Comparison of ENCODE assay signal across 1 cellular context in the genomic region with DNA sequence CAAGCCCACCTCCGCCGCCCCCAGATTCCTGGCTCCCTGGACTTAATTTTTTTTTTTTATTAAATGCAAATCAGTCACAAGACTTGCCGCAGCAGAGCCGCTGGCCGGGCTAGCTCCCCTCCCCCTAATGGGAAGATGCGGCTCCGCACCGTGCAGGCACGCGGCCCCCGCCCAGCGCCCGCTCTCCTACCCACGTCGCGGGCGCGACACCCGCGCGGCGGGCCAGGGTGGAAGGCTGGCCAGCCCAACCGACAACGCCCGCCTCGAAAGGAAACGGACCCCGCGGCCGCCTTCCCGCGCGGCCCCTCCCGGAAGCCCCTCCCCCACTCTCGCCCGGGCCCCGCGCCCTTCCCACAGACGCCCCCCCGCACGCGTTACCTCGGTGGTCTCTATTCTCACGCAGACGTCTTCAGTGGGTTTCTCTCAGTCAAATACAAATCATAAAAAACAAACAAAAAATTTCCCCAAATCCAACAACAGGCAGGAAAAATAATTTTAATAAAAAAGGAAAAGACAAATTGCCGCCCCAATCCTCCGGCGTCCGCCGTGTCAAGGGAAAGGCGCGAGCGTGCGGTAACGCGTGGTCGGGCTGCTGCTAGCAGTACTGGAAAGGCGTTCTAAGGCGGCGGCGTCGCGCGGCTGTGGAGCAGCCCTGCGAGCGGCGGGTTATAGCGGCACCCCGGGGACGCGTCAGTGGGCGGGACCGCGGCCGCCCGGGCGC.
TF ChIP-seq lines count a peak whose summit lies in the region.

A gene (minus strand): TSS at position 643 of the 721 bp plus-strand sequence. CDS start 1,480 bp downstream, outside the sequence.

TF ChIP-seq in HepG2, 621 proteins besides CTCF, POLR2A, EP300 and RAD21 (continued from another document and continues in another):
- TF ChIP-seq, protein P1, sequence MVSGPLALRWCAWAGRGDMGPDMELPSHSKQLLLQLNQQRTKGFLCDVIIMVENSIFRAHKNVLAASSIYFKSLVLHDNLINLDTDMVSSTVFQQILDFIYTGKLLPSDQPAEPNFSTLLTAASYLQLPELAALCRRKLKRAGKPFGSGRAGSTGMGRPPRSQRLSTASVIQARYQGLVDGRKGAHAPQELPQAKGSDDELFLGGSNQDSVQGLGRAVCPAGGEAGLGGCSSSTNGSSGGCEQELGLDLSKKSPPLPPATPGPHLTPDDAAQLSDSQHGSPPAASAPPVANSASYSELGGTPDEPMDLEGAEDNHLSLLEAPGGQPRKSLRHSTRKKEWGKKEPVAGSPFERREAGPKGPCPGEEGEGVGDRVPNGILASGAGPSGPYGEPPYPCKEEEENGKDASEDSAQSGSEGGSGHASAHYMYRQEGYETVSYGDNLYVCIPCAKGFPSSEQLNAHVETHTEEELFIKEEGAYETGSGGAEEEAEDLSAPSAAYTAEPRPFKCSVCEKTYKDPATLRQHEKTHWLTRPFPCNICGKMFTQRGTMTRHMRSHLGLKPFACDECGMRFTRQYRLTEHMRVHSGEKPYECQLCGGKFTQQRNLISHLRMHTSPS (CRISPR knock-in tag; IDR thresholded peaks at IDR 0.05; ENCODE audit: low read depth) = no peak
- TF ChIP-seq, protein P2, sequence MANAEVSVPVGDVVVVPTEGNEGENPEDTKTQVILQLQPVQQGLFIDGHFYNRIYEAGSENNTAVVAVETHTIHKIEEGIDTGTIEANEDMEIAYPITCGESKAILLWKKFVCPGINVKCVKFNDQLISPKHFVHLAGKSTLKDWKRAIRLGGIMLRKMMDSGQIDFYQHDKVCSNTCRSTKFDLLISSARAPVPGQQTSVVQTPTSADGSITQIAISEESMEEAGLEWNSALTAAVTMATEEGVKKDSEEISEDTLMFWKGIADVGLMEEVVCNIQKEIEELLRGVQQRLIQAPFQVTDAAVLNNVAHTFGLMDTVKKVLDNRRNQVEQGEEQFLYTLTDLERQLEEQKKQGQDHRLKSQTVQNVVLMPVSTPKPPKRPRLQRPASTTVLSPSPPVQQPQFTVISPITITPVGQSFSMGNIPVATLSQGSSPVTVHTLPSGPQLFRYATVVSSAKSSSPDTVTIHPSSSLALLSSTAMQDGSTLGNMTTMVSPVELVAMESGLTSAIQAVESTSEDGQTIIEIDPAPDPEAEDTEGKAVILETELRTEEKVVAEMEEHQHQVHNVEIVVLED (CRISPR knock-in tag; IDR thresholded peaks at IDR 0.05; ENCODE audit: borderline replicate concordance) = peak; percentile 47; the same call in 1 of the 2 replicates
- TF ChIP-seq RBFOX2 (IDR thresholded peaks at IDR 0.05; ENCODE audit: low read depth, low read length) (peak; percentile 99), NCOA5 (CRISPR knock-in tag; IDR thresholded peaks at IDR 0.05) (0 out of 2 replicates have a peak, but pooled peaks have one; percentile 67), RXRB (CRISPR knock-in tag; IDR thresholded peaks at IDR 0.05; ENCODE audit: borderline replicate concordance) (peak; percentile 82), TSC22D2 (CRISPR knock-in tag; IDR thresholded peaks at IDR 0.05; ENCODE audit: borderline replicate concordance) (0 out of 2 replicates have a peak, but pooled peaks have one; percentile 56), ZNF557 (CRISPR knock-in tag; IDR thresholded peaks at IDR 0.05) (peak; percentile 94), ZSCAN21 (CRISPR knock-in tag; IDR thresholded peaks at IDR 0.05; ENCODE audit: borderline replicate concordance) (peak; percentile 84), ZSCAN20 (CRISPR knock-in tag; IDR thresholded peaks at IDR 0.05; ENCODE audit: borderline replicate concordance) (no peak; the same call in 1 of the 2 replicates), ETV6 (CRISPR knock-in tag; conservative IDR thresholded peaks at IDR 0.05) (peak; percentile 87), SYNCRIP (IDR thresholded peaks at IDR 0.05; ENCODE audit: insufficient read depth, low read depth, low read length) (no peak), AGO1 (IDR thresholded peaks at IDR 0.05; ENCODE audit: low read depth, low read length, poor library complexity, severe bottlenecking) (no peak), BCL6 (CRISPR knock-in tag; IDR thresholded peaks at IDR 0.05) (peak; percentile 76), SKI (IDR thresholded peaks at IDR 0.05; ENCODE audit: partially characterized antibody) (peak; percentile 65), KDM6A (CRISPR knock-in tag; IDR thresholded peaks at IDR 0.05; ENCODE audit: low read depth) (0 out of 2 replicates have a peak, but pooled peaks have one; percentile 9), ZFP36L1 (CRISPR knock-in tag; IDR thresholded peaks at IDR 0.05) (no peak; the same call in 1 of the 2 replicates), DR1 (CRISPR knock-in tag; IDR thresholded peaks at IDR 0.05) (peak; percentile 98), ZNF615 (CRISPR knock-in tag; IDR thresholded peaks at IDR 0.05; ENCODE audit: borderline replicate concordance) (no peak; the same call in 1 of the 2 replicates), ZNF292 (CRISPR knock-in tag; IDR thresholded peaks at IDR 0.05; ENCODE audit: borderline replicate concordance, low read depth) (no peak), NBN (conservative IDR thresholded peaks at IDR 0.05) (no peak), ZNF543 (CRISPR knock-in tag; IDR thresholded peaks at IDR 0.05) (peak; percentile 22; the same call in 1 of the 2 replicates), TRIM24 (CRISPR knock-in tag; IDR thresholded peaks at IDR 0.05) (no peak)
- TF ChIP-seq, protein P3, sequence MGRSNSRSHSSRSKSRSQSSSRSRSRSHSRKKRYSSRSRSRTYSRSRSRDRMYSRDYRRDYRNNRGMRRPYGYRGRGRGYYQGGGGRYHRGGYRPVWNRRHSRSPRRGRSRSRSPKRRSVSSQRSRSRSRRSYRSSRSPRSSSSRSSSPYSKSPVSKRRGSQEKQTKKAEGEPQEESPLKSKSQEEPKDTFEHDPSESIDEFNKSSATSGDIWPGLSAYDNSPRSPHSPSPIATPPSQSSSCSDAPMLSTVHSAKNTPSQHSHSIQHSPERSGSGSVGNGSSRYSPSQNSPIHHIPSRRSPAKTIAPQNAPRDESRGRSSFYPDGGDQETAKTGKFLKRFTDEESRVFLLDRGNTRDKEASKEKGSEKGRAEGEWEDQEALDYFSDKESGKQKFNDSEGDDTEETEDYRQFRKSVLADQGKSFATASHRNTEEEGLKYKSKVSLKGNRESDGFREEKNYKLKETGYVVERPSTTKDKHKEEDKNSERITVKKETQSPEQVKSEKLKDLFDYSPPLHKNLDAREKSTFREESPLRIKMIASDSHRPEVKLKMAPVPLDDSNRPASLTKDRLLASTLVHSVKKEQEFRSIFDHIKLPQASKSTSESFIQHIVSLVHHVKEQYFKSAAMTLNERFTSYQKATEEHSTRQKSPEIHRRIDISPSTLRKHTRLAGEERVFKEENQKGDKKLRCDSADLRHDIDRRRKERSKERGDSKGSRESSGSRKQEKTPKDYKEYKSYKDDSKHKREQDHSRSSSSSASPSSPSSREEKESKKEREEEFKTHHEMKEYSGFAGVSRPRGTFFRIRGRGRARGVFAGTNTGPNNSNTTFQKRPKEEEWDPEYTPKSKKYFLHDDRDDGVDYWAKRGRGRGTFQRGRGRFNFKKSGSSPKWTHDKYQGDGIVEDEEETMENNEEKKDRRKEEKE (IDR thresholded peaks at IDR 0.05) = no peak
- TF ChIP-seq, protein P4, sequence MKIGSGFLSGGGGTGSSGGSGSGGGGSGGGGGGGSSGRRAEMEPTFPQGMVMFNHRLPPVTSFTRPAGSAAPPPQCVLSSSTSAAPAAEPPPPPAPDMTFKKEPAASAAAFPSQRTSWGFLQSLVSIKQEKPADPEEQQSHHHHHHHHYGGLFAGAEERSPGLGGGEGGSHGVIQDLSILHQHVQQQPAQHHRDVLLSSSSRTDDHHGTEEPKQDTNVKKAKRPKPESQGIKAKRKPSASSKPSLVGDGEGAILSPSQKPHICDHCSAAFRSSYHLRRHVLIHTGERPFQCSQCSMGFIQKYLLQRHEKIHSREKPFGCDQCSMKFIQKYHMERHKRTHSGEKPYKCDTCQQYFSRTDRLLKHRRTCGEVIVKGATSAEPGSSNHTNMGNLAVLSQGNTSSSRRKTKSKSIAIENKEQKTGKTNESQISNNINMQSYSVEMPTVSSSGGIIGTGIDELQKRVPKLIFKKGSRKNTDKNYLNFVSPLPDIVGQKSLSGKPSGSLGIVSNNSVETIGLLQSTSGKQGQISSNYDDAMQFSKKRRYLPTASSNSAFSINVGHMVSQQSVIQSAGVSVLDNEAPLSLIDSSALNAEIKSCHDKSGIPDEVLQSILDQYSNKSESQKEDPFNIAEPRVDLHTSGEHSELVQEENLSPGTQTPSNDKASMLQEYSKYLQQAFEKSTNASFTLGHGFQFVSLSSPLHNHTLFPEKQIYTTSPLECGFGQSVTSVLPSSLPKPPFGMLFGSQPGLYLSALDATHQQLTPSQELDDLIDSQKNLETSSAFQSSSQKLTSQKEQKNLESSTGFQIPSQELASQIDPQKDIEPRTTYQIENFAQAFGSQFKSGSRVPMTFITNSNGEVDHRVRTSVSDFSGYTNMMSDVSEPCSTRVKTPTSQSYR (CRISPR knock-in tag; IDR thresholded peaks at IDR 0.05; ENCODE audit: borderline replicate concordance) = peak; percentile 68
- TF ChIP-seq, protein P5, sequence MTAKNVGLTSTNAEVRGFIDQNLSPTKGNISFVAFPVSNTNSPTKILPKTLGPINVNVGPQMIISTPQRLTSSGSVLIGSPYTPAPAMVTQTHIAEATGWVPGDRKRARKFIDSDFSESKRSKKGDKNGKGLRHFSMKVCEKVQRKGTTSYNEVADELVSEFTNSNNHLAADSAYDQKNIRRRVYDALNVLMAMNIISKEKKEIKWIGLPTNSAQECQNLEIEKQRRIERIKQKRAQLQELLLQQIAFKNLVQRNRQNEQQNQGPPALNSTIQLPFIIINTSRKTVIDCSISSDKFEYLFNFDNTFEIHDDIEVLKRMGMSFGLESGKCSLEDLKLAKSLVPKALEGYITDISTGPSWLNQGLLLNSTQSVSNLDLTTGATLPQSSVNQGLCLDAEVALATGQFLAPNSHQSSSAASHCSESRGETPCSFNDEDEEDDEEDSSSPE (CRISPR knock-in tag; IDR thresholded peaks at IDR 0.05) = peak; percentile 69
- TF ChIP-seq, protein P6, sequence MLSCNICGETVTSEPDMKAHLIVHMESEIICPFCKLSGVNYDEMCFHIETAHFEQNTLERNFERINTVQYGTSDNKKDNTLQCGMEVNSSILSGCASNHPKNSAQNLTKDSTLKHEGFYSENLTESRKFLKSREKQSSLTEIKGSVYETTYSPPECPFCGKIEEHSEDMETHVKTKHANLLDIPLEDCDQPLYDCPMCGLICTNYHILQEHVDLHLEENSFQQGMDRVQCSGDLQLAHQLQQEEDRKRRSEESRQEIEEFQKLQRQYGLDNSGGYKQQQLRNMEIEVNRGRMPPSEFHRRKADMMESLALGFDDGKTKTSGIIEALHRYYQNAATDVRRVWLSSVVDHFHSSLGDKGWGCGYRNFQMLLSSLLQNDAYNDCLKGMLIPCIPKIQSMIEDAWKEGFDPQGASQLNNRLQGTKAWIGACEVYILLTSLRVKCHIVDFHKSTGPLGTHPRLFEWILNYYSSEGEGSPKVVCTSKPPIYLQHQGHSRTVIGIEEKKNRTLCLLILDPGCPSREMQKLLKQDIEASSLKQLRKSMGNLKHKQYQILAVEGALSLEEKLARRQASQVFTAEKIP (CRISPR knock-in tag; IDR thresholded peaks at IDR 0.05; ENCODE audit: borderline replicate concordance) = no peak
- TF ChIP-seq, protein P7, sequence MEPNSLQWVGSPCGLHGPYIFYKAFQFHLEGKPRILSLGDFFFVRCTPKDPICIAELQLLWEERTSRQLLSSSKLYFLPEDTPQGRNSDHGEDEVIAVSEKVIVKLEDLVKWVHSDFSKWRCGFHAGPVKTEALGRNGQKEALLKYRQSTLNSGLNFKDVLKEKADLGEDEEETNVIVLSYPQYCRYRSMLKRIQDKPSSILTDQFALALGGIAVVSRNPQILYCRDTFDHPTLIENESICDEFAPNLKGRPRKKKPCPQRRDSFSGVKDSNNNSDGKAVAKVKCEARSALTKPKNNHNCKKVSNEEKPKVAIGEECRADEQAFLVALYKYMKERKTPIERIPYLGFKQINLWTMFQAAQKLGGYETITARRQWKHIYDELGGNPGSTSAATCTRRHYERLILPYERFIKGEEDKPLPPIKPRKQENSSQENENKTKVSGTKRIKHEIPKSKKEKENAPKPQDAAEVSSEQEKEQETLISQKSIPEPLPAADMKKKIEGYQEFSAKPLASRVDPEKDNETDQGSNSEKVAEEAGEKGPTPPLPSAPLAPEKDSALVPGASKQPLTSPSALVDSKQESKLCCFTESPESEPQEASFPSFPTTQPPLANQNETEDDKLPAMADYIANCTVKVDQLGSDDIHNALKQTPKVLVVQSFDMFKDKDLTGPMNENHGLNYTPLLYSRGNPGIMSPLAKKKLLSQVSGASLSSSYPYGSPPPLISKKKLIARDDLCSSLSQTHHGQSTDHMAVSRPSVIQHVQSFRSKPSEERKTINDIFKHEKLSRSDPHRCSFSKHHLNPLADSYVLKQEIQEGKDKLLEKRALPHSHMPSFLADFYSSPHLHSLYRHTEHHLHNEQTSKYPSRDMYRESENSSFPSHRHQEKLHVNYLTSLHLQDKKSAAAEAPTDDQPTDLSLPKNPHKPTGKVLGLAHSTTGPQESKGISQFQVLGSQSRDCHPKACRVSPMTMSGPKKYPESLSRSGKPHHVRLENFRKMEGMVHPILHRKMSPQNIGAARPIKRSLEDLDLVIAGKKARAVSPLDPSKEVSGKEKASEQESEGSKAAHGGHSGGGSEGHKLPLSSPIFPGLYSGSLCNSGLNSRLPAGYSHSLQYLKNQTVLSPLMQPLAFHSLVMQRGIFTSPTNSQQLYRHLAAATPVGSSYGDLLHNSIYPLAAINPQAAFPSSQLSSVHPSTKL (CRISPR knock-in tag; IDR thresholded peaks at IDR 0.05) = peak; percentile 66
- TF ChIP-seq, protein P8, sequence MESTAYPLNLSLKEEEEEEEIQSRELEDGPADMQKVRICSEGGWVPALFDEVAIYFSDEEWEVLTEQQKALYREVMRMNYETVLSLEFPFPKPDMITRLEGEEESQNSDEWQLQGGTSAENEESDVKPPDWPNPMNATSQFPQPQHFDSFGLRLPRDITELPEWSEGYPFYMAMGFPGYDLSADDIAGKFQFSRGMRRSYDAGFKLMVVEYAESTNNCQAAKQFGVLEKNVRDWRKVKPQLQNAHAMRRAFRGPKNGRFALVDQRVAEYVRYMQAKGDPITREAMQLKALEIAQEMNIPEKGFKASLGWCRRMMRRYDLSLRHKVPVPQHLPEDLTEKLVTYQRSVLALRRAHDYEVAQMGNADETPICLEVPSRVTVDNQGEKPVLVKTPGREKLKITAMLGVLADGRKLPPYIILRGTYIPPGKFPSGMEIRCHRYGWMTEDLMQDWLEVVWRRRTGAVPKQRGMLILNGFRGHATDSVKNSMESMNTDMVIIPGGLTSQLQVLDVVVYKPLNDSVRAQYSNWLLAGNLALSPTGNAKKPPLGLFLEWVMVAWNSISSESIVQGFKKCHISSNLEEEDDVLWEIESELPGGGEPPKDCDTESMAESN (CRISPR knock-in tag; conservative IDR thresholded peaks at IDR 0.05) = peak; percentile 94
